ENCODE assay signal across 8 cellular contexts in genomic region chr15:64443747-64444621, GRCh38. TPM values are rescaled to one million over a fixed set of nuclear protein-coding genes. Genes with fewer than 3 reads are reported as not detected.
DNase-seq lines count a peak whose midpoint lies in the region; ATAC-seq and TF ChIP-seq lines count a peak whose summit lies in the region.

No MANE protein-coding gene starts in this region.

- H3K4me1 Mint-ChIP-seq in natural killer cell treated with Interleukin-12 subunit alpha and Interleukin-12 subunit beta and Interleukin-15 and Interleukin-18, amount 100 ng/mL, for 72 hours (ENCODE audit: low read depth in 2 of 2): peaks cover 16 to 40% of the 10 kb centered on the region in 2 donors
- H3K4me1 Mint-ChIP-seq in natural killer cell: peaks cover 1 to 24% of the 10 kb centered on the region in 2 donors

- H3K4me1 ChIP-seq in neuronal stem cell (ENCODE audit: control insufficient read depth in 2 of 2, insufficient read depth in 1 of 2, low read depth in 1 of 2, low read length in 2 of 2) (no peaks in the 10 kb centered on the region), testis (no peaks in the 10 kb centered on the region)

- H3K79me1 ChIP-seq in neuronal stem cell (ENCODE audit: low read depth, low read length): no peaks in the 10 kb centered on the region

- ATAC-seq in natural killer cell treated with Interleukin-12 subunit alpha and Interleukin-12 subunit beta and Interleukin-15 and Interleukin-18, amount 100 ng/mL, for 72 hours: peak in 1 of 2 donors; percentile 72
- ATAC-seq in natural killer cell (no peak), HG03469 (IDR thresholded peaks at IDR 0.05; ENCODE audit: unreplicated experiment) (peak; percentile 49)

- H3K9ac ChIP-seq in neuronal stem cell (ENCODE audit: low read depth, low read length, poor library complexity): no peak overlapping the region

- no peaks in the 10 kb centered on the region for H3K27me3 ChIP-seq in neuronal stem cell (ENCODE audit: control insufficient read depth in 3 of 3, insufficient read depth in 3 of 3, low read depth in 1 of 3, low read length in 3 of 3)
- H3K27me3 ChIP-seq in testis: no peaks in the 10 kb centered on the region

- H2BK15ac ChIP-seq in neuronal stem cell (ENCODE audit: low read length): no peak overlapping the region

- WGBS in neuronal stem cell (ENCODE audit: extremely low coverage in 2 of 2, insufficient read length in 2 of 2, insufficient replicate concordance in 1 of 2), 2 donors: no CpG with 5 or more reads among the region's 3 CpGs
- WGBS in testis, 2 donors: 76 to 82% methylated on average over 3 of the region's 3 CpGs

- H3K4me3 ChIP-seq in neuronal stem cell (ENCODE audit: low read length in 2 of 2): no peak overlapping the region
- H3K4me3 ChIP-seq in testis: no peak overlapping the region

- H2BK5ac ChIP-seq in neuronal stem cell (ENCODE audit: low read length): no peak overlapping the region

- no peak overlapping the region for H4K91ac ChIP-seq in neuronal stem cell (ENCODE audit: low read depth, low read length, poor library complexity)

- H3K36me3 ChIP-seq in neuronal stem cell (replicated peaks in 1 of 2; ENCODE audit: control insufficient read depth in 2 of 2, insufficient read depth in 2 of 2, low read length in 2 of 2): peaks cover 5 to 38% of the 10 kb centered on the region in 2 donors
- H3K36me3 ChIP-seq in testis (ENCODE audit: low read depth, missing control alignments): no peaks in the 10 kb centered on the region

- H3K14ac ChIP-seq in neuronal stem cell (ENCODE audit: low read length): no peak overlapping the region

- H2BK120ac ChIP-seq in neuronal stem cell (ENCODE audit: low read depth, low read length): no peak overlapping the region

- H2AK5ac ChIP-seq in neuronal stem cell (ENCODE audit: low read depth, low read length): no peak overlapping the region

- intact Hi-C loops in natural killer cell (cut with micrococcal nuclease) (no loop called here), testis (cut with DNase I; ENCODE audit: low total_unique reads) (no loop called here)

- H3K4me2 ChIP-seq in neuronal stem cell (ENCODE audit: insufficient read depth, low read length, poor library complexity, severe bottlenecking): no peak overlapping the region

- no peaks in the 10 kb centered on the region for H3K9me3 Mint-ChIP-seq in natural killer cell treated with Interleukin-12 subunit alpha and Interleukin-12 subunit beta and Interleukin-15 and Interleukin-18, amount 100 ng/mL, for 72 hours
- H3K9me3 Mint-ChIP-seq in natural killer cell: no peaks in the 10 kb centered on the region

- H3K4me3 Mint-ChIP-seq in natural killer cell treated with Interleukin-12 subunit alpha and Interleukin-12 subunit beta and Interleukin-15 and Interleukin-18, amount 100 ng/mL, for 72 hours: peak overlapping the region; percentile 70
- H3K4me3 Mint-ChIP-seq in natural killer cell: no peak overlapping the region

- DNase-seq in natural killer cell treated with Interleukin-12 subunit alpha and Interleukin-12 subunit beta and Interleukin-15 and Interleukin-18, amount 100 ng/mL, for 72 hours (ENCODE audit: low spot score): no peak
- no peak for DNase-seq in natural killer cell
- DNase-seq in astrocyte of the hippocampus (ENCODE audit: low read depth, low spot score): peak; percentile 89
- peak; percentile 33 for DNase-seq in myocyte (ENCODE audit: low read depth)
- no peak for DNase-seq in NCI-H345 treated with DMSO at 0.1 percent for 48 hours (lab: John Stamatoyannopoulos, UW; ENCODE audit: unreplicated experiment)
- no peak for DNase-seq in neuronal stem cell (ENCODE audit: low spot score)
- DNase-seq in testis: no peak

- H3K4ac ChIP-seq in neuronal stem cell (ENCODE audit: low read length): no peak overlapping the region

- no peaks in the 10 kb centered on the region for H3K27me3 Mint-ChIP-seq in natural killer cell treated with Interleukin-12 subunit alpha and Interleukin-12 subunit beta and Interleukin-15 and Interleukin-18, amount 100 ng/mL, for 72 hours
- no peaks in the 10 kb centered on the region for H3K27me3 Mint-ChIP-seq in natural killer cell (ENCODE audit: low read depth in 2 of 2)

- H3K23ac ChIP-seq in neuronal stem cell (ENCODE audit: low read depth, low read length, poor library complexity): no peak overlapping the region

- no peak overlapping the region for H4K8ac ChIP-seq in neuronal stem cell (ENCODE audit: low read depth, low read length)

- no peak overlapping the region for H3K18ac ChIP-seq in neuronal stem cell (ENCODE audit: low read length)

- H3K36me3 Mint-ChIP-seq in natural killer cell treated with Interleukin-12 subunit alpha and Interleukin-12 subunit beta and Interleukin-15 and Interleukin-18, amount 100 ng/mL, for 72 hours: peaks cover 25% of the 10 kb centered on the region
- H3K36me3 Mint-ChIP-seq in natural killer cell: peaks cover 17% of the 10 kb centered on the region

- H3K27ac Mint-ChIP-seq in natural killer cell treated with Interleukin-12 subunit alpha and Interleukin-12 subunit beta and Interleukin-15 and Interleukin-18, amount 100 ng/mL, for 72 hours: peak overlapping the region; percentile 69 to 85
- H3K27ac Mint-ChIP-seq in natural killer cell: no peak overlapping the region

- TF ChIP-seq CTCF in natural killer cell (IDR thresholded peaks at IDR 0.05) (no peak), testis (IDR thresholded peaks at IDR 0.05) (no peak)

- TF ChIP-seq POLR2A in testis (IDR thresholded peaks at IDR 0.05): no peak

- no peak overlapping the region for H2BK12ac ChIP-seq in neuronal stem cell (ENCODE audit: low read length)

- H2AFZ ChIP-seq in neuronal stem cell (ENCODE audit: low read length): no peak overlapping the region

- no peak overlapping the region for H3K27ac ChIP-seq in neuronal stem cell (replicated peaks; ENCODE audit: low read length)
- no peak overlapping the region for H3K27ac ChIP-seq in testis

- no peaks in the 10 kb centered on the region for H3K9me3 ChIP-seq in neuronal stem cell (replicated peaks in 1 of 2; ENCODE audit: control insufficient read depth in 2 of 2, insufficient read depth in 1 of 2, low read depth in 1 of 2, low read length in 2 of 2)
- no peaks in the 10 kb centered on the region for H3K9me3 ChIP-seq in testis

RNA-seq across cellular contexts. Expression of gene ZNF609, which starts 16.4 kb away (rescaled TPM):
- 10 to 100 TPM; 36.9 to 67.6 TPM for total RNA-seq in natural killer cell treated with Interleukin-12 subunit alpha and Interleukin-12 subunit beta and Interleukin-15 and Interleukin-18, amount 100 ng/mL, for 72 hours
- total RNA-seq in natural killer cell (10 to 100 TPM; 40.3 to 59.7 (median 55.3) TPM), myocyte (16.2 and 16.6 TPM in 2 replicates), testis (10 to 100 TPM; 48.7 to 60.5 TPM)
- 13.4 TPM for polyA plus RNA-seq in myocyte (2012)
- polyA plus RNA-seq in neuronal stem cell (2013, experiment 1 of 2): 19.3 TPM
- polyA plus RNA-seq in neuronal stem cell (2013, experiment 2 of 2): 20.0 TPM
- polyA plus RNA-seq in testis (ENCODE audit: insufficient read depth, low read depth, low replicate concordance): 75.8 TPM

RNA-seq across cellular contexts. Expression of gene TRIP4, which starts 56.3 kb away (rescaled TPM):
- total RNA-seq in natural killer cell treated with Interleukin-12 subunit alpha and Interleukin-12 subunit beta and Interleukin-15 and Interleukin-18, amount 100 ng/mL, for 72 hours: 10 to 100 TPM; 36.6 to 42.9 TPM
- total RNA-seq in natural killer cell (10 to 100 TPM; 32.9 to 37.1 (median 33.7) TPM), myocyte (6.3 and 8.3 TPM in 2 replicates), testis (10 to 100 TPM; 17.1 to 19.4 TPM)
- polyA plus RNA-seq in myocyte (2012): 14.7 TPM
- polyA plus RNA-seq in neuronal stem cell (2013, experiment 1 of 2): 28.5 TPM
- polyA plus RNA-seq in neuronal stem cell (2013, experiment 2 of 2): 29.4 TPM
- 23.4 TPM for polyA plus RNA-seq in testis (ENCODE audit: insufficient read depth, low read depth, low replicate concordance)

Comparison
In these comparisons a context has a peak if more than half of its experiments do, and no peak if none do; other contexts are left out.
1. H3K27ac Mint-ChIP-seq: peak in natural killer cell treated with Interleukin-12 subunit alpha and Interleukin-12 subunit beta and Interleukin-15 and Interleukin-18, amount 100 ng/mL, for 72 hours (2 of 2); none in natural killer cell (0 of 2).
2. DNase-seq: peak in astrocyte of the hippocampus (single experiment) and myocyte (single experiment); none in natural killer cell treated with Interleukin-12 subunit alpha and Interleukin-12 subunit beta and Interleukin-15 and Interleukin-18, amount 100 ng/mL, for 72 hours (single experiment), natural killer cell (single experiment), NCI-H345 treated with DMSO at 0.1 percent for 48 hours (single experiment), neuronal stem cell (single experiment) and testis (single experiment).